8 cellular contexts compared by ENCODE assay signal in genomic region chr15:75202251-75203016, GRCh38. TPM values are rescaled to one million over a fixed set of nuclear protein-coding genes. Genes with fewer than 3 reads are reported as not detected.
DNase-seq lines count a peak whose midpoint lies in the region; ATAC-seq, FAIRE-seq and TF ChIP-seq lines count a peak whose summit lies in the region.

No MANE protein-coding gene starts in this region.

- TF ChIP-seq CTCF in CD14-positive monocyte (IDR thresholded peaks at IDR 0.05) (peak; percentile 81), cardiac muscle cell (IDR thresholded peaks at IDR 0.05; ENCODE audit: low read depth, low read length) (no peak), psoas muscle (IDR thresholded peaks at IDR 0.05) (no peak), uterus (IDR thresholded peaks at IDR 0.05) (no peak)

- peak in 1 of 2 donors; percentile 6 for TF ChIP-seq POLR2A in uterus (IDR thresholded peaks at IDR 0.05)

- H3K27ac Mint-ChIP-seq in CD14-positive monocyte = peak overlapping the region; percentile 76 to 96 (median 93)
- peak overlapping the region; percentile 92 for H3K27ac Mint-ChIP-seq in activated naive CD8-positive, alpha-beta T cell treated with anti-CD3 and anti-CD28 coated beads for 36 hours

- H3K9me3 Mint-ChIP-seq in CD14-positive monocyte = no peaks in the 10 kb centered on the region
- H3K9me3 Mint-ChIP-seq in activated naive CD8-positive, alpha-beta T cell treated with anti-CD3 and anti-CD28 coated beads for 36 hours = no peaks in the 10 kb centered on the region

- 3 to 8% (median 5%) methylated on average over 59 to 71 of the region's 71 CpGs for WGBS in psoas muscle, 3 donors

- ATAC-seq in HG03565 (IDR thresholded peaks at IDR 0.05; ENCODE audit: unreplicated experiment) (peak; percentile 30), SK-N-SH treated with all-trans-retinoic acid at 6 μM for 48 hours (peak; percentile 60), psoas muscle (peak; percentile 47 to 75 (median 62))

- H3K27me3 ChIP-seq in cardiac muscle cell (no peaks in the 10 kb centered on the region), psoas muscle (ENCODE audit: insufficient read depth in 3 of 3, low read length in 2 of 3) (no peaks in the 10 kb centered on the region), uterus (no peaks in the 10 kb centered on the region)

- H3K4me1 ChIP-seq in cardiac muscle cell (ENCODE audit: low read depth) = peaks cover 31% of the 10 kb centered on the region
- H3K4me1 ChIP-seq in psoas muscle = peaks cover 20% of the 10 kb centered on the region
- H3K4me1 ChIP-seq in uterus = peaks cover 9 to 12% of the 10 kb centered on the region in 2 donors

- peak overlapping the region; percentile 94 to 96 for H3K4me3 Mint-ChIP-seq in CD14-positive monocyte
- peak overlapping the region; percentile 91 for H3K4me3 Mint-ChIP-seq in activated naive CD8-positive, alpha-beta T cell treated with anti-CD3 and anti-CD28 coated beads for 36 hours

- H3K36me3 ChIP-seq in cardiac muscle cell (no peaks in the 10 kb centered on the region), psoas muscle (ENCODE audit: insufficient read depth in 1 of 2, low read depth in 1 of 2) (peaks cover 0 to 8% of the 10 kb centered on the region in 2 donors), uterus (no peaks in the 10 kb centered on the region)

- H3K9me3 ChIP-seq in cardiac muscle cell (ENCODE audit: low read depth) = no peaks in the 10 kb centered on the region
- no peaks in the 10 kb centered on the region for H3K9me3 ChIP-seq in psoas muscle
- H3K9me3 ChIP-seq in uterus = no peaks in the 10 kb centered on the region

- H3K27ac ChIP-seq in cardiac muscle cell (peak overlapping the region; percentile 73), psoas muscle (peak overlapping the region; percentile 86), uterus (peak overlapping the region; percentile 86 to 93)

- DNase-seq in CD14-positive monocyte (ENCODE audit: low spot score) = peak; percentile 85
- DNase-seq in GM19239 (ENCODE audit: insufficient read length, low spot score) = peak; percentile 65
- DNase-seq in activated naive CD8-positive, alpha-beta T cell treated with anti-CD3 and anti-CD28 coated beads for 36 hours = peak; percentile 89
- DNase-seq in cardiac muscle cell (ENCODE audit: low read depth in 1 of 2, low spot score in 1 of 2) = peak; percentile 71 to 74
- peak; percentile 81 to 88 for DNase-seq in psoas muscle
- DNase-seq in uterus = peak; percentile 68 to 70

- peaks cover 37 to 41% of the 10 kb centered on the region in 2 donors for H3K36me3 Mint-ChIP-seq in CD14-positive monocyte
- peaks cover 16% of the 10 kb centered on the region for H3K36me3 Mint-ChIP-seq in activated naive CD8-positive, alpha-beta T cell treated with anti-CD3 and anti-CD28 coated beads for 36 hours

- H3K27me3 Mint-ChIP-seq in CD14-positive monocyte (ENCODE audit: low read depth in 3 of 3) = peaks cover 3 to 7% (median 4%) of the 10 kb centered on the region in 3 donors
- peaks cover 4% of the 10 kb centered on the region for H3K27me3 Mint-ChIP-seq in activated naive CD8-positive, alpha-beta T cell treated with anti-CD3 and anti-CD28 coated beads for 36 hours

- peaks cover 64% of the 10 kb centered on the region for H3K4me1 Mint-ChIP-seq in CD14-positive monocyte
- peaks cover 52% of the 10 kb centered on the region for H3K4me1 Mint-ChIP-seq in activated naive CD8-positive, alpha-beta T cell treated with anti-CD3 and anti-CD28 coated beads for 36 hours

- FAIRE-seq in GM19239 (lab: Jason Lieb, UNC) = peak; percentile 31

- intact Hi-C loops in CD14-positive monocyte (cut with micrococcal nuclease) (loop anchor here (1.0 to 5.0 kb wide), 9 partner anchors 40 to 265 kb away; partner anchors contain the start of gene COX5A (in 1 of the 2)), psoas muscle (cut with DNase I) (loop anchor here in 1 of 2 donors (1.0 to 2.0 kb wide), 2 partner anchors 159 to 244 kb away; no protein-coding TSS in a partner anchor), uterus (cut with DNase I; ENCODE audit: low total_unique reads) (loop anchor here (10.0 kb wide), 1 partner anchor 428 kb away; no protein-coding TSS in a partner anchor)

- H3K4me3 ChIP-seq in cardiac muscle cell (peak overlapping the region; percentile 83), psoas muscle (peak overlapping the region; percentile 87), uterus (peak overlapping the region; percentile 63 to 79)

TF ChIP-seq in SK-N-SH treated with all-trans-retinoic acid at 6 μM for 48 hours, 23 proteins besides CTCF, POLR2A, EP300 and RAD21:
- TF ChIP-seq TOX (CRISPR knock-in tag; IDR thresholded peaks at IDR 0.05; ENCODE audit: borderline replicate concordance) (no peak), ZNF8 (CRISPR knock-in tag; IDR thresholded peaks at IDR 0.05) (no peak), BACH2 (CRISPR knock-in tag; IDR thresholded peaks at IDR 0.05; ENCODE audit: borderline replicate concordance) (no peak), SNAI2 (CRISPR knock-in tag; IDR thresholded peaks at IDR 0.05) (no peak)

RNA-seq across cellular contexts. Expression of gene C15orf39, which starts 0.8 kb away (rescaled TPM):
- polyA plus RNA-seq in CD14-positive monocyte = 10 to 100 TPM in 1 of 2 donors, 1 to 10 TPM in 1; 8.9 to 18.2 TPM
- total RNA-seq in activated naive CD8-positive, alpha-beta T cell treated with anti-CD3 and anti-CD28 coated beads for 36 hours = 10 to 100 TPM; 34.3 to 35.7 TPM
- total RNA-seq in cardiac muscle cell = 28.9 and 35.1 TPM in 2 replicates
- 8.6 and 12.8 TPM in 2 replicates for polyA plus RNA-seq in cardiac muscle cell
- total RNA-seq in psoas muscle = 1 to 10 TPM; 4.0 to 4.6 (median 4.2) TPM
- 1 to 10 TPM; 2.5 to 3.4 (median 2.6) TPM for polyA plus RNA-seq in psoas muscle
- 10 to 100 TPM in 2 of 4 donors, 1 to 10 TPM in 2; 4.6 to 43.9 (median 14.1) TPM for total RNA-seq in uterus

RNA-seq across cellular contexts. Expression of gene GOLGA6C, which starts 55.7 kb away (rescaled TPM):
- not detected for polyA plus RNA-seq in CD14-positive monocyte
- not detected for total RNA-seq in activated naive CD8-positive, alpha-beta T cell treated with anti-CD3 and anti-CD28 coated beads for 36 hours
- total RNA-seq in cardiac muscle cell = 0.07 and 0.09 TPM in 2 replicates
- polyA plus RNA-seq in cardiac muscle cell = not detected in 2 replicates
- not detected for total RNA-seq in psoas muscle
- under 1 TPM in 1 of 3 donors, not detected in 2; 0.05 TPM for polyA plus RNA-seq in psoas muscle
- not detected for total RNA-seq in uterus

Comparison
In these comparisons a context has a peak if more than half of its experiments do, and no peak if none do; other contexts are left out.
1. Peak in every context shown above with its lines: DNase-seq, ATAC-seq, H3K4me3 ChIP-seq and H3K27ac ChIP-seq.